ENCODE assay signal across 27 cellular contexts in genomic region chr7:69968969-69969368, GRCh38.
"Had no signal": no experiment of that assay in that cellular context is flagged by ENCODE, and none has a peak within 500 bp of the region (broad histone marks: within the 10 kb centered on the region; RNA-seq: fewer than 3 reads in every experiment).

No MANE protein-coding gene starts in this region.

- H3K27ac Mint-ChIP-seq: activated CD8-positive, alpha-beta T cell treated with anti-CD3 and anti-CD28 coated beads for 36 hours; activated naive CD8-positive, alpha-beta T cell; activated T-helper 2 cell treated with anti-CD3 and anti-CD28 coated beads, Interferon-gamma antibody, Interleukin-2, Interleukin-4, amounts not matched to agents 10 μg/mL and 5 μg/mL and 100 μg/mL, durations not matched to agents 14 hours and 24 hours and 36 hours; immature natural killer cell; naive thymus-derived CD8-positive, alpha-beta T cell; neural progenitor cell; stimulated activated naive B cell treated with anti-CD40 and anti-IgM and Interleukin-4, amounts not matched to agents 10 μg/mL and 1 μg/mL and 100 μg/mL, for 72 hours; WTC11 had no signal

- ATAC-seq: activated CD8-positive, alpha-beta T cell treated with anti-CD3 and anti-CD28 coated beads for 36 hours; gastrocnemius medialis; left lobe of liver; lower lobe of right lung; naive thymus-derived CD8-positive, alpha-beta T cell; sciatic nerve; stimulated activated naive B cell treated with anti-CD40 and anti-IgM and Interleukin-4, amounts not matched to agents 10 μg/mL and 1 μg/mL and 100 μg/mL, for 72 hours; upper lobe of right lung; WTC11 had no signal

- DNase-seq: activated CD4-positive, alpha-beta T cell treated with anti-CD3 and anti-CD28 coated beads for 1 hour; activated CD4-positive, alpha-beta T cell treated with anti-CD3 and anti-CD28 coated beads, Interleukin-2, amount 50 U/mL, for 1 hour; activated CD8-positive, alpha-beta T cell treated with anti-CD3 and anti-CD28 coated beads for 36 hours; activated T-cell treated with anti-CD3 and anti-CD28 coated beads, Interleukin-2, amount 50 U/mL, for 48 hours; anterior cingulate cortex; colonic mucosa; effector CD8-positive, alpha-beta T cell; gastrocnemius medialis; hypothalamus; immature natural killer cell; lower lobe of right lung; mesenchymal stem cell; naive thymus-derived CD8-positive, alpha-beta T cell; posterior cingulate gyrus; stimulated activated naive B cell treated with anti-CD40 and anti-IgM and Interleukin-4, amounts not matched to agents 10 μg/mL and 1 μg/mL and 100 μg/mL, for 72 hours; stomach; T-helper 2 cell; thyroid gland; upper lobe of right lung had no signal

- H3K36me3 Mint-ChIP-seq: activated naive CD8-positive, alpha-beta T cell; immature natural killer cell; naive thymus-derived CD8-positive, alpha-beta T cell; neural progenitor cell; stimulated activated naive B cell treated with anti-CD40 and anti-IgM and Interleukin-4, amounts not matched to agents 10 μg/mL and 1 μg/mL and 100 μg/mL, for 72 hours; WTC11 had no signal

- H3K27me3 ChIP-seq: colonic mucosa, gastrocnemius medialis, neural progenitor cell, stomach, thyroid gland, upper lobe of right lung had no signal

- H3K4me3 Mint-ChIP-seq: activated CD8-positive, alpha-beta T cell treated with anti-CD3 and anti-CD28 coated beads for 36 hours; activated naive CD8-positive, alpha-beta T cell; immature natural killer cell; naive thymus-derived CD8-positive, alpha-beta T cell; neural progenitor cell had no signal

- H3K9me3 ChIP-seq: colonic mucosa, gastrocnemius medialis, lower lobe of right lung, stomach, thyroid gland, upper lobe of right lung had no signal

- H3K9me3 Mint-ChIP-seq: activated CD8-positive, alpha-beta T cell treated with anti-CD3 and anti-CD28 coated beads for 36 hours; activated T-helper 2 cell treated with anti-CD3 and anti-CD28 coated beads, Interferon-gamma antibody, Interleukin-2, Interleukin-4, amounts not matched to agents 10 μg/mL and 5 μg/mL and 100 μg/mL, durations not matched to agents 14 hours and 24 hours and 36 hours; immature natural killer cell; neural progenitor cell; stimulated activated naive B cell treated with anti-CD40 and anti-IgM and Interleukin-4, amounts not matched to agents 10 μg/mL and 1 μg/mL and 100 μg/mL, for 72 hours; WTC11 had no signal

- H3K9ac ChIP-seq: neural progenitor cell had no signal

- H3K27ac ChIP-seq: colonic mucosa, gastrocnemius medialis, lower lobe of right lung, neural progenitor cell, skin epidermis, stomach, thyroid gland, upper lobe of right lung had no signal

- H3K4me2 ChIP-seq: neural progenitor cell had no signal

- H3K4me1 ChIP-seq: colonic mucosa had no signal

- H3K27me3 Mint-ChIP-seq: stimulated activated naive B cell treated with anti-CD40 and anti-IgM and Interleukin-4, amounts not matched to agents 10 μg/mL and 1 μg/mL and 100 μg/mL, for 72 hours had no signal

- FAIRE-seq: bronchial epithelial cell had no signal

- H3K4me3 ChIP-seq: colonic mucosa, gastrocnemius medialis, lower lobe of right lung, neural progenitor cell, skin epidermis, stomach, thyroid gland had no signal

- H3K36me3 ChIP-seq: colonic mucosa, gastrocnemius medialis, lower lobe of right lung, neural progenitor cell, stomach, thyroid gland, upper lobe of right lung had no signal

- H2AFZ ChIP-seq: neural progenitor cell had no signal
